Comparison of ENCODE assay signal across 22 cellular contexts in genomic region chr2:52968043-52968442, GRCh38.
"Had no signal": no experiment of that assay in that cellular context is flagged by ENCODE, and none has a peak within 500 bp of the region (broad histone marks: within the 10 kb centered on the region; RNA-seq: fewer than 3 reads in every experiment).

No MANE protein-coding gene starts in this region.

- ATAC-seq: activated CD8-positive, alpha-beta memory T cell treated with anti-CD3 and anti-CD28 coated beads, Interleukin-2, amount 10 ng/mL, durations not matched to agents 7 days and 5 days had no signal

- H3K36me3 Mint-ChIP-seq: activated CD8-positive, alpha-beta memory T cell treated with anti-CD3 and anti-CD28 coated beads, Interleukin-2, amount 10 ng/mL, durations not matched to agents 7 days and 5 days; activated naive CD8-positive, alpha-beta T cell treated with anti-CD3 and anti-CD28 coated beads for 36 hours had no signal

- H3K4me1 Mint-ChIP-seq: activated B cell treated with CpG ODN at 0.5 μM for 24 hours; activated CD4-positive, alpha-beta T cell treated with anti-CD3 and anti-CD28 coated beads, Interleukin-2, amount 10 ng/mL, durations not matched to agents 24 days and 14 days; activated CD8-positive, alpha-beta memory T cell treated with anti-CD3 and anti-CD28 coated beads, Interleukin-2, amount 10 ng/mL, durations not matched to agents 7 days and 5 days; activated naive CD8-positive, alpha-beta T cell treated with anti-CD3 and anti-CD28 coated beads for 36 hours had no signal

- H3K36me3 ChIP-seq: brain microvascular endothelial cell, cardiac muscle cell had no signal

- H3K27me3 Mint-ChIP-seq: activated B cell treated with CpG ODN at 0.5 μM for 24 hours; activated CD4-positive, alpha-beta T cell treated with anti-CD3 and anti-CD28 coated beads, Interleukin-2, amount 10 ng/mL, durations not matched to agents 24 days and 14 days; activated CD8-positive, alpha-beta memory T cell treated with anti-CD3 and anti-CD28 coated beads, Interleukin-2, amount 10 ng/mL, durations not matched to agents 7 days and 5 days; activated naive CD8-positive, alpha-beta T cell treated with anti-CD3 and anti-CD28 coated beads for 36 hours; activated T-cell treated with anti-CD3 and anti-CD28 coated beads, Interleukin-2, amount 50 U/mL, for 24 hours had no signal

- DNase-seq: activated B cell treated with CpG ODN at 0.5 μM for 24 hours; activated CD4-positive, alpha-beta T cell treated with anti-CD3 and anti-CD28 coated beads for 1 hour; activated CD4-positive, alpha-beta T cell treated with anti-CD3 and anti-CD28 coated beads, Interleukin-2, amount 10 ng/mL, durations not matched to agents 24 days and 14 days; activated CD4-positive, alpha-beta T cell treated with anti-CD3 and anti-CD28 coated beads, Interleukin-2, amount 50 U/mL, for 48 hours; activated CD8-positive, alpha-beta memory T cell treated with anti-CD3 and anti-CD28 coated beads, Interleukin-2, amount 10 ng/mL, durations not matched to agents 7 days and 5 days; activated gamma-delta T cell; activated naive CD4-positive, alpha-beta T cell treated with anti-CD3 and anti-CD28 coated beads for 36 hours; activated naive CD8-positive, alpha-beta T cell treated with anti-CD3 and anti-CD28 coated beads for 36 hours; activated T-cell treated with anti-CD3 and anti-CD28 coated beads, Interleukin-2, amount 50 U/mL, for 24 hours; brain microvascular endothelial cell; MV-4-11; NCI-H1092 treated with DMSO at 0.1 percent for 48 hours; NCI-H1417 treated with DMSO at 0.1 percent for 48 hours; NCI-H1694; NCI-H2029; NCI-H345; NCI-H510A treated with DMSO at 0.1 percent for 48 hours; NCI-H69; PC-9; SHP77 treated with DMSO at 0.1 percent for 48 hours had no signal

- H3K4me3 Mint-ChIP-seq: activated B cell treated with CpG ODN at 0.5 μM for 24 hours; activated CD4-positive, alpha-beta T cell treated with anti-CD3 and anti-CD28 coated beads, Interleukin-2, amount 10 ng/mL, durations not matched to agents 24 days and 14 days; activated CD8-positive, alpha-beta memory T cell treated with anti-CD3 and anti-CD28 coated beads, Interleukin-2, amount 10 ng/mL, durations not matched to agents 7 days and 5 days; activated naive CD4-positive, alpha-beta T cell treated with anti-CD3 and anti-CD28 coated beads for 36 hours; activated naive CD8-positive, alpha-beta T cell treated with anti-CD3 and anti-CD28 coated beads for 36 hours; activated T-cell treated with anti-CD3 and anti-CD28 coated beads, Interleukin-2, amount 50 U/mL, for 24 hours; T-helper 1 cell treated with Interleukin-12 subunit alpha and Interleukin-12 subunit beta and Interleukin-4 antibody, amounts not matched to agents 30 μg/mL and 1 μg/mL, for 36 hours had no signal

- H3K27me3 ChIP-seq: brain microvascular endothelial cell, cardiac muscle cell had no signal

- H2AFZ ChIP-seq: PC-9 had no signal

- H3K4me2 ChIP-seq: PC-9 had no signal

- H3K9me3 Mint-ChIP-seq: activated B cell treated with CpG ODN at 0.5 μM for 24 hours; activated CD4-positive, alpha-beta T cell treated with anti-CD3 and anti-CD28 coated beads, Interleukin-2, amount 10 ng/mL, durations not matched to agents 24 days and 14 days; activated naive CD4-positive, alpha-beta T cell treated with anti-CD3 and anti-CD28 coated beads for 36 hours; activated naive CD8-positive, alpha-beta T cell treated with anti-CD3 and anti-CD28 coated beads for 36 hours; activated T-cell treated with anti-CD3 and anti-CD28 coated beads, Interleukin-2, amount 50 U/mL, for 24 hours; T-helper 1 cell treated with Interleukin-12 subunit alpha and Interleukin-12 subunit beta and Interleukin-4 antibody, amounts not matched to agents 30 μg/mL and 1 μg/mL, for 36 hours had no signal

- H3K4me3 ChIP-seq: cardiac muscle cell, PC-9 had no signal

- H3K27ac Mint-ChIP-seq: activated B cell treated with CpG ODN at 0.5 μM for 24 hours; activated CD4-positive, alpha-beta T cell treated with anti-CD3 and anti-CD28 coated beads, Interleukin-2, amount 10 ng/mL, durations not matched to agents 24 days and 14 days; activated CD8-positive, alpha-beta memory T cell treated with anti-CD3 and anti-CD28 coated beads, Interleukin-2, amount 10 ng/mL, durations not matched to agents 7 days and 5 days; activated naive CD4-positive, alpha-beta T cell treated with anti-CD3 and anti-CD28 coated beads for 36 hours; activated naive CD8-positive, alpha-beta T cell treated with anti-CD3 and anti-CD28 coated beads for 36 hours; activated T-cell treated with anti-CD3 and anti-CD28 coated beads, Interleukin-2, amount 50 U/mL, for 24 hours; T-helper 1 cell treated with Interleukin-12 subunit alpha and Interleukin-12 subunit beta and Interleukin-4 antibody, amounts not matched to agents 30 μg/mL and 1 μg/mL, for 36 hours had no signal

- H3K27ac ChIP-seq: brain microvascular endothelial cell, cardiac muscle cell, PC-9 had no signal
